ENCODE assay signal across 23 cellular contexts in the genomic region with DNA sequence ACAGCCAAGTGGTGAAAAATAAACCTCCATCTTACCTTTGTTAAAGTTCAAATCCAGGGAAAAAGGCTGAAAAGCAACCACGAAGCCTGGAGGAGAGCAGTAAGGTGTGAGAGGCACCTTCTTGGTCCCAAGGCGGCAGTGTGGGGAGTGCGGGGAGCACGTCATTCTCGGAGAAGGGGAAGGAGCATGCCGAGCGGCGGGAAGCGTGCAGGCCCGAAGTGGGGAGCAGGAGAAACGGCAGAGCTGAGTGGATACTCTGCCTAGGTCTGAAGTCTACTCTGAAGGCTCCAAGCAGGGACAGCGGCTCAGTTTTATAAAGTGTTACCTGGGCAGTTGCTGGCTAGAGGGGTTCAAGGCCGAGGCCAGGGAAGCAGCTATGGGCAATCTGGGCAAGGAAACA.
DNase-seq lines count a peak whose midpoint lies in the region; ATAC-seq and TF ChIP-seq lines count a peak whose summit lies in the region.
"Had no signal": no experiment of that assay in that cellular context is flagged by ENCODE, and none has a peak within 500 bp of the region (broad histone marks: within the 10 kb centered on the region; RNA-seq: fewer than 3 reads in every experiment).

No MANE protein-coding gene starts in this region.

- ATAC-seq in activated naive CD8-positive, alpha-beta T cell treated with anti-CD3 and anti-CD28 coated beads, Interleukin-2, amount 10 ng/mL, durations not matched to agents 7 days and 5 days (ENCODE audit: low read depth) = no peak
- ATAC-seq in activated naive CD8-positive, alpha-beta T cell treated with anti-CD3 and anti-CD28 coated beads, Interleukin-2, amount 50 U/mL, for 24 hours = no peak
- no peak for ATAC-seq in central memory CD8-positive, alpha-beta T cell (replicated peaks; ENCODE audit: extremely low read depth, poor library complexity, severe bottlenecking)
- ATAC-seq in heart right ventricle (no peak), HG03159 (IDR thresholded peaks at IDR 0.05; ENCODE audit: unreplicated experiment) (no peak), right lobe of liver (no peak)
- ATAC-seq: A549, HCT116 had no signal

- no peak overlapping the region for H2BK5ac ChIP-seq in trophoblast cell (ENCODE audit: low read depth, low read length, poor library complexity)

- H2BK12ac ChIP-seq in trophoblast cell (ENCODE audit: low read length) = no peak overlapping the region

- no peaks in the 10 kb centered on the region for H3K27me3 Mint-ChIP-seq in activated naive CD8-positive, alpha-beta T cell treated with anti-CD3 and anti-CD28 coated beads, Interleukin-2, amount 10 ng/mL, durations not matched to agents 7 days and 5 days
- H3K27me3 Mint-ChIP-seq in activated naive CD8-positive, alpha-beta T cell treated with anti-CD3 and anti-CD28 coated beads, Interleukin-2, amount 50 U/mL, for 24 hours = no peaks in the 10 kb centered on the region
- H3K27me3 Mint-ChIP-seq in central memory CD8-positive, alpha-beta T cell = no peaks in the 10 kb centered on the region
- H3K27me3 Mint-ChIP-seq: CD4-positive, alpha-beta T cell; CD8-positive, alpha-beta memory T cell had no signal

- H3K9me3 Mint-ChIP-seq in activated naive CD8-positive, alpha-beta T cell treated with anti-CD3 and anti-CD28 coated beads, Interleukin-2, amount 10 ng/mL, durations not matched to agents 7 days and 5 days = peaks cover 2% of the 10 kb centered on the region
- no peaks in the 10 kb centered on the region for H3K9me3 Mint-ChIP-seq in activated naive CD8-positive, alpha-beta T cell treated with anti-CD3 and anti-CD28 coated beads, Interleukin-2, amount 50 U/mL, for 24 hours
- no peaks in the 10 kb centered on the region for H3K9me3 Mint-ChIP-seq in central memory CD8-positive, alpha-beta T cell
- H3K9me3 Mint-ChIP-seq: CD4-positive, alpha-beta T cell; CD8-positive, alpha-beta memory T cell had no signal

- no peak overlapping the region for H3K4me2 ChIP-seq in trophoblast cell (ENCODE audit: low read length)
- H3K4me2 ChIP-seq: A549; BLaER1 treated with 17β-estradiol and CSF1 and Interleukin-3, amounts not matched to agents 10 nM and 100 nM had no signal

- H2AK5ac ChIP-seq in trophoblast cell (ENCODE audit: low read length) = no peak overlapping the region

- no peak overlapping the region for H2AFZ ChIP-seq in trophoblast cell (ENCODE audit: insufficient read depth, low read length, poor library complexity)

- H3K27ac Mint-ChIP-seq in activated naive CD8-positive, alpha-beta T cell treated with anti-CD3 and anti-CD28 coated beads, Interleukin-2, amount 10 ng/mL, durations not matched to agents 7 days and 5 days = peak overlapping the region; percentile 44
- H3K27ac Mint-ChIP-seq in activated naive CD8-positive, alpha-beta T cell treated with anti-CD3 and anti-CD28 coated beads, Interleukin-2, amount 50 U/mL, for 24 hours = no peak overlapping the region
- peak overlapping the region; percentile 54 for H3K27ac Mint-ChIP-seq in central memory CD8-positive, alpha-beta T cell (ENCODE audit: low read depth)
- H3K27ac Mint-ChIP-seq: CD4-positive, alpha-beta T cell had no signal

- peaks cover 13% of the 10 kb centered on the region for H3K36me3 Mint-ChIP-seq in activated naive CD8-positive, alpha-beta T cell treated with anti-CD3 and anti-CD28 coated beads, Interleukin-2, amount 10 ng/mL, durations not matched to agents 7 days and 5 days
- peaks cover 47% of the 10 kb centered on the region for H3K36me3 Mint-ChIP-seq in activated naive CD8-positive, alpha-beta T cell treated with anti-CD3 and anti-CD28 coated beads, Interleukin-2, amount 50 U/mL, for 24 hours (ENCODE audit: low read depth)
- H3K36me3 Mint-ChIP-seq in central memory CD8-positive, alpha-beta T cell (ENCODE audit: insufficient read depth) = peaks cover 34% of the 10 kb centered on the region

- H3K4me3 ChIP-seq in trophoblast cell (ENCODE audit: low read depth, low read length) (no peak overlapping the region), heart right ventricle (no peak overlapping the region), right lobe of liver (no peak overlapping the region)
- H3K4me3 ChIP-seq: A549; BLaER1 treated with 17β-estradiol and CSF1 and Interleukin-3, amounts not matched to agents 10 nM and 100 nM had no signal

- intact Hi-C loops in heart right ventricle (cut with DNase I) = no loop called here
- intact Hi-C loops in right lobe of liver (cut with DNase I) = no loop called here

- H3K23ac ChIP-seq in trophoblast cell (ENCODE audit: low read length) = no peak overlapping the region

- H3K27me3 ChIP-seq in trophoblast cell (ENCODE audit: insufficient read depth, low read length) = no peaks in the 10 kb centered on the region
- H3K27me3 ChIP-seq in heart right ventricle = no peaks in the 10 kb centered on the region
- H3K27me3 ChIP-seq in right lobe of liver = no peaks in the 10 kb centered on the region
- H3K27me3 ChIP-seq: BE2C; BLaER1 treated with 17β-estradiol and CSF1 and Interleukin-3, amounts not matched to agents 10 nM and 100 nM had no signal

- H3K79me2 ChIP-seq in trophoblast cell (ENCODE audit: control insufficient read depth, insufficient read depth, low read length, poor library complexity) = no peaks in the 10 kb centered on the region

- H3K9me3 ChIP-seq in trophoblast cell (ENCODE audit: insufficient read depth, low read depth, low read length) (no peaks in the 10 kb centered on the region), heart right ventricle (no peaks in the 10 kb centered on the region), right lobe of liver (no peaks in the 10 kb centered on the region)
- H3K9me3 ChIP-seq: A549; BE2C; BLaER1 treated with 17β-estradiol and CSF1 and Interleukin-3, amounts not matched to agents 10 nM and 100 nM had no signal

- no CpG with 5 or more reads among the region's 13 CpGs for WGBS in trophoblast cell (ENCODE audit: extremely low coverage, insufficient coverage, insufficient read length)
- WGBS in heart right ventricle, 2 donors = 95% methylated on average over 12 to 13 of the region's 13 CpGs
- WGBS in right lobe of liver (ENCODE audit: insufficient coverage, low coverage, low lambda C conversion rate, missing lambda C conversion rate) = 93% methylated on average over 3 of the region's 13 CpGs

- no peak for TF ChIP-seq POLR2A in right lobe of liver (IDR thresholded peaks at IDR 0.05)

- H4K91ac ChIP-seq in trophoblast cell (ENCODE audit: low read depth, low read length) = no peak overlapping the region

- H3K36me3 ChIP-seq in trophoblast cell (ENCODE audit: control insufficient read depth in 1 of 2, insufficient read depth in 2 of 2, low read length in 2 of 2) (peaks cover 8 to 19% of the 10 kb centered on the region in 2 experiments), heart right ventricle (peaks cover 0 to 77% (median 36%) of the 10 kb centered on the region in 9 donors), right lobe of liver (peaks cover 0 to 26% (median 1%) of the 10 kb centered on the region in 4 donors)

- H3K4me3 Mint-ChIP-seq in activated naive CD8-positive, alpha-beta T cell treated with anti-CD3 and anti-CD28 coated beads, Interleukin-2, amount 10 ng/mL, durations not matched to agents 7 days and 5 days = no peak overlapping the region
- no peak overlapping the region for H3K4me3 Mint-ChIP-seq in activated naive CD8-positive, alpha-beta T cell treated with anti-CD3 and anti-CD28 coated beads, Interleukin-2, amount 50 U/mL, for 24 hours
- H3K4me3 Mint-ChIP-seq in central memory CD8-positive, alpha-beta T cell = no peak overlapping the region
- H3K4me3 Mint-ChIP-seq: CD14-positive monocyte; CD4-positive, alpha-beta T cell; CD8-positive, alpha-beta memory T cell had no signal

- POLR2A ChIA-PET in activated naive CD8-positive, alpha-beta T cell treated with anti-CD3 and anti-CD28 coated beads, Interleukin-2, amount 10 ng/mL, durations not matched to agents 7 days and 5 days (lab: Charles Lee) = no interaction called here

- no peak overlapping the region for H4K8ac ChIP-seq in trophoblast cell (ENCODE audit: low read depth, low read length)

- DNase-seq in activated naive CD8-positive, alpha-beta T cell treated with anti-CD3 and anti-CD28 coated beads, Interleukin-2, amount 10 ng/mL, durations not matched to agents 7 days and 5 days = no peak
- no peak for DNase-seq in activated naive CD8-positive, alpha-beta T cell treated with anti-CD3 and anti-CD28 coated beads, Interleukin-2, amount 50 U/mL, for 24 hours
- no peak for DNase-seq in central memory CD8-positive, alpha-beta T cell (ENCODE audit: low spot score in 2 of 2)
- DNase-seq in trophoblast cell = no peak
- no peak for DNase-seq in heart right ventricle
- DNase-seq in right lobe of liver = no peak
- DNase-seq: 8988T; ACHN; AML-193; BE2C; Calu3; CD4-positive, alpha-beta T cell; CD8-positive, alpha-beta memory T cell; DMS53; DMS79 treated with DMSO at 0.1 percent for 48 hours; GF-D8; GOT3; H7 had no signal

- no peak overlapping the region for H3K4ac ChIP-seq in trophoblast cell (ENCODE audit: low read depth, low read length)

- H3K27ac ChIP-seq in trophoblast cell (ENCODE audit: low read depth, low read length) (no peak overlapping the region), heart right ventricle (no peak overlapping the region), right lobe of liver (no peak overlapping the region)
- H3K27ac ChIP-seq: A549; BLaER1 treated with 17β-estradiol and CSF1 and Interleukin-3, amounts not matched to agents 10 nM and 100 nM had no signal

- no peak for TF ChIP-seq CTCF in heart right ventricle (IDR thresholded peaks at IDR 0.05)
- TF ChIP-seq CTCF in right lobe of liver (IDR thresholded peaks at IDR 0.05) = no peak

- no peak overlapping the region for H4K12ac ChIP-seq in trophoblast cell (ENCODE audit: low read depth, low read length)

- H3K9ac ChIP-seq in trophoblast cell (ENCODE audit: low read length) = no peak overlapping the region
- H3K9ac ChIP-seq: BLaER1 treated with 17β-estradiol and CSF1 and Interleukin-3, amounts not matched to agents 10 nM and 100 nM had no signal

- no peaks in the 10 kb centered on the region for H3K79me1 ChIP-seq in trophoblast cell (ENCODE audit: low read length)

- no peak overlapping the region for H3K14ac ChIP-seq in trophoblast cell (ENCODE audit: low read length)

- peaks cover 2% of the 10 kb centered on the region for H3K4me1 Mint-ChIP-seq in activated naive CD8-positive, alpha-beta T cell treated with anti-CD3 and anti-CD28 coated beads, Interleukin-2, amount 10 ng/mL, durations not matched to agents 7 days and 5 days
- no peaks in the 10 kb centered on the region for H3K4me1 Mint-ChIP-seq in activated naive CD8-positive, alpha-beta T cell treated with anti-CD3 and anti-CD28 coated beads, Interleukin-2, amount 50 U/mL, for 24 hours
- H3K4me1 Mint-ChIP-seq in central memory CD8-positive, alpha-beta T cell = no peaks in the 10 kb centered on the region
- H3K4me1 Mint-ChIP-seq: CD14-positive monocyte; CD8-positive, alpha-beta memory T cell had no signal

- H2BK120ac ChIP-seq in trophoblast cell (ENCODE audit: insufficient read depth, low read length, poor library complexity) = no peak overlapping the region

- peak overlapping the region; percentile 40 for H3K18ac ChIP-seq in trophoblast cell (ENCODE audit: low read length)

- H3K4me1 ChIP-seq in trophoblast cell (ENCODE audit: control insufficient read depth in 1 of 2, insufficient read depth in 2 of 2, low read length in 2 of 2) (no peaks in the 10 kb centered on the region), heart right ventricle (peaks cover 0 to 14% (median 5%) of the 10 kb centered on the region in 9 donors), right lobe of liver (no peaks in the 10 kb centered on the region)
- H3K4me1 ChIP-seq: A549; BE2C; BLaER1 treated with 17β-estradiol and CSF1 and Interleukin-3, amounts not matched to agents 10 nM and 100 nM had no signal
